11 cellular contexts compared by ENCODE assay signal in genomic region chr2:223647258-223647952, GRCh38. TPM values are rescaled to one million over a fixed set of nuclear protein-coding genes. Genes with fewer than 3 reads are reported as not detected.
DNase-seq lines count a peak whose midpoint lies in the region; ATAC-seq and TF ChIP-seq lines count a peak whose summit lies in the region.
"Had no signal": no experiment of that assay in that cellular context is flagged by ENCODE, and none has a peak within 500 bp of the region (broad histone marks: within the 10 kb centered on the region; RNA-seq: fewer than 3 reads in every experiment).

No MANE protein-coding gene starts in this region.

- H3K4me3 Mint-ChIP-seq in activated naive CD8-positive, alpha-beta T cell treated with anti-CD3 and anti-CD28 coated beads for 36 hours: no peak overlapping the region
- H3K4me3 Mint-ChIP-seq: activated T-helper 17 cell treated with anti-CD3 and anti-CD28 coated beads, Interleukin-2, amount 50 U/mL, for 72 hours had no signal

- no peaks in the 10 kb centered on the region for H4K20me1 ChIP-seq in PC-3 (ENCODE audit: low read length)

- H3K4me1 ChIP-seq in parathyroid adenoma (peaks cover 29% of the 10 kb centered on the region), PC-3 (ENCODE audit: insufficient read depth, low read length) (no peaks in the 10 kb centered on the region)
- H3K4me1 ChIP-seq: suprapubic skin had no signal

- POLR2A ChIA-PET in PC-3 (lab: Charles Lee; ENCODE audit: unreplicated experiment): no interaction called here

- no peaks in the 10 kb centered on the region for H3K36me3 ChIP-seq in parathyroid adenoma (ENCODE audit: control insufficient read depth, insufficient read depth, low read length)
- H3K36me3 ChIP-seq in PC-3 (ENCODE audit: low read depth, low read length): no peaks in the 10 kb centered on the region
- H3K36me3 ChIP-seq: suprapubic skin had no signal

- H3K4me3 ChIP-seq in parathyroid adenoma (ENCODE audit: low read depth, low read length) (no peak overlapping the region), PC-3 (ENCODE audit: low read length) (no peak overlapping the region)
- H3K4me3 ChIP-seq: suprapubic skin had no signal

- H3K4me2 ChIP-seq in parathyroid adenoma (ENCODE audit: low read length): no peak overlapping the region
- no peak overlapping the region for H3K4me2 ChIP-seq in PC-3 (ENCODE audit: low read length)

- H3K9ac ChIP-seq in parathyroid adenoma (no peak overlapping the region), PC-3 (ENCODE audit: low read length) (no peak overlapping the region)

- TF ChIP-seq CTCF in parathyroid adenoma (IDR thresholded peaks at IDR 0.05) (no peak), PC-3 (conservative IDR thresholded peaks at IDR 0.05; ENCODE audit: low read depth, low read length) (no peak)

- H3K27ac ChIP-seq in parathyroid adenoma (no peak overlapping the region), PC-3 (ENCODE audit: low read length) (no peak overlapping the region)
- H3K27ac ChIP-seq: suprapubic skin had no signal

- H3K4me1 Mint-ChIP-seq in activated naive CD8-positive, alpha-beta T cell treated with anti-CD3 and anti-CD28 coated beads for 36 hours: no peaks in the 10 kb centered on the region
- H3K4me1 Mint-ChIP-seq: activated T-helper 17 cell treated with anti-CD3 and anti-CD28 coated beads, Interleukin-2, amount 50 U/mL, for 72 hours had no signal

- no peak overlapping the region for H3K27ac Mint-ChIP-seq in activated naive CD8-positive, alpha-beta T cell treated with anti-CD3 and anti-CD28 coated beads for 36 hours
- H3K27ac Mint-ChIP-seq: activated T-helper 17 cell treated with anti-CD3 and anti-CD28 coated beads, Interleukin-2, amount 50 U/mL, for 72 hours had no signal

- peak; percentile 76 for ATAC-seq in GM19328 (IDR thresholded peaks at IDR 0.05; ENCODE audit: unreplicated experiment)
- peak; percentile 87 for ATAC-seq in HG02759 (IDR thresholded peaks at IDR 0.05; ENCODE audit: unreplicated experiment)
- ATAC-seq in HG03521 (IDR thresholded peaks at IDR 0.05; ENCODE audit: unreplicated experiment): peak; percentile 94
- no peak for ATAC-seq in PC-3
- ATAC-seq: activated T-helper 17 cell treated with anti-CD3 and anti-CD28 coated beads, Interleukin-2, amount 50 U/mL, for 72 hours had no signal

- no peak for DNase-seq in PC-3
- no peak for DNase-seq in activated naive CD8-positive, alpha-beta T cell treated with anti-CD3 and anti-CD28 coated beads for 36 hours
- no peak for DNase-seq in activated CD4-positive, alpha-beta T cell treated with anti-CD3 and anti-CD28 coated beads, Interleukin-2, amount 50 U/mL, for 1 hour
- DNase-seq: NCI-H524; stimulated activated CD4-positive, alpha-beta T cell treated with anti-CD3 and anti-CD28 coated beads, Interleukin-2, amount 100 ng/mL, for 24 hours had no signal

- no peaks in the 10 kb centered on the region for H3F3A ChIP-seq in PC-3 (ENCODE audit: low read length, unreplicated experiment)

- CTCF ChIA-PET in PC-3 (lab: Charles Lee): no interaction called here

- no peaks in the 10 kb centered on the region for H3K9me2 ChIP-seq in PC-3 (replicated peaks; ENCODE audit: low read length)

- intact Hi-C loops in PC-3 (cut with micrococcal nuclease): no loop called here

- H3K36me3 Mint-ChIP-seq in activated naive CD8-positive, alpha-beta T cell treated with anti-CD3 and anti-CD28 coated beads for 36 hours: no peaks in the 10 kb centered on the region

- peaks cover 9% of the 10 kb centered on the region for H3K27me3 Mint-ChIP-seq in activated naive CD8-positive, alpha-beta T cell treated with anti-CD3 and anti-CD28 coated beads for 36 hours
- H3K27me3 Mint-ChIP-seq: activated T-helper 17 cell treated with anti-CD3 and anti-CD28 coated beads, Interleukin-2, amount 50 U/mL, for 72 hours had no signal

- H2AFZ ChIP-seq in parathyroid adenoma (peak overlapping the region; percentile 39), PC-3 (ENCODE audit: low read length) (no peak overlapping the region)

- BruUV-seq in PC-3 (replicated peaks; lab: Mats Ljungman, UMichigan): no TSS peak

- peaks cover under 1% of the 10 kb centered on the region for H3K9me3 Mint-ChIP-seq in activated naive CD8-positive, alpha-beta T cell treated with anti-CD3 and anti-CD28 coated beads for 36 hours
- H3K9me3 Mint-ChIP-seq: activated T-helper 17 cell treated with anti-CD3 and anti-CD28 coated beads, Interleukin-2, amount 50 U/mL, for 72 hours had no signal

- H3K9me3 ChIP-seq in parathyroid adenoma (ENCODE audit: control insufficient read depth, low read length): no peaks in the 10 kb centered on the region
- no peaks in the 10 kb centered on the region for H3K9me3 ChIP-seq in PC-3 (ENCODE audit: low read length)
- H3K9me3 ChIP-seq: suprapubic skin had no signal

- H3K27me3 ChIP-seq in parathyroid adenoma (ENCODE audit: control insufficient read depth, insufficient read depth, low read length): no peaks in the 10 kb centered on the region
- H3K27me3 ChIP-seq in PC-3 (ENCODE audit: low read length): no peaks in the 10 kb centered on the region
- H3K27me3 ChIP-seq: suprapubic skin had no signal

- H3K79me2 ChIP-seq in parathyroid adenoma: no peaks in the 10 kb centered on the region
- H3K79me2 ChIP-seq in PC-3 (ENCODE audit: low read length): no peaks in the 10 kb centered on the region

RNA-seq across cellular contexts. Expression of gene SCG2, which starts 45.2 kb away (rescaled TPM):
- total RNA-seq in PC-3 (2014; rRNA removed): 0.51 and 0.98 TPM in 2 replicates
- total RNA-seq in activated naive CD8-positive, alpha-beta T cell treated with anti-CD3 and anti-CD28 coated beads for 36 hours: not detected
- total RNA-seq: activated T-helper 17 cell treated with anti-CD3 and anti-CD28 coated beads, Interleukin-2, amount 50 U/mL, for 72 hours; suprapubic skin had no signal
